Comparison of ENCODE assay signal across 19 cellular contexts in the genomic region with DNA sequence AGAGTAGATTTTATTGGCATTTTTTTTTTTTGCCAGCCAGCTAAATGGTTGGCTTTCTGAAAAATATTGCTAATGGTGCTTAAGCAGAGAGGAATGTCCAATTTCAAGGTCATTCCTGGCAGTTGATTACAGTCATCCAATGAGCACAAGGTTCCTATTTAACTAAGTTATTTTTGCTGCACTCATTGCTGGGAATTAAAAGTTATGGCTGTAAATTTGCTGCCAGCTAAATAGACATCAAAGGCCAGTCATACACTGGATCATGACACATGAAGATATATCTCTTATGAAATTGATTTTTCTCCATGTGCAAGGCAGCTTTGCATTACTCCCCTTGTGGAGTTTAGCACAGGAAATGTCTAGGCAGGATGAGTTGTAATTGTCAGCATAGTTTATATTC.
DNase-seq lines count a peak whose midpoint lies in the region; ATAC-seq, FAIRE-seq and TF ChIP-seq lines count a peak whose summit lies in the region.
"Had no signal": no experiment of that assay in that cellular context is flagged by ENCODE, and none has a peak within 500 bp of the region (broad histone marks: within the 10 kb centered on the region; RNA-seq: fewer than 3 reads in every experiment).

No MANE protein-coding gene starts in this region.

- H3K9me3 ChIP-seq in kidney (ENCODE audit: control insufficient read depth in 1 of 2, low read length in 2 of 2) (no peaks in the 10 kb centered on the region), lower lobe of right lung (no peaks in the 10 kb centered on the region), osteoblast (ENCODE audit: low read depth, low read length) (no peaks in the 10 kb centered on the region)
- H3K9me3 ChIP-seq: BE2C had no signal

- no peak overlapping the region for H3K4me3 ChIP-seq in fibroblast of mammary gland (ENCODE audit: control insufficient read depth, low read depth, low read length)
- no peak overlapping the region for H3K4me3 ChIP-seq in kidney (ENCODE audit: low read length in 2 of 2)
- H3K4me3 ChIP-seq in lower lobe of right lung: no peak overlapping the region
- H3K4me3 ChIP-seq in osteoblast (ENCODE audit: insufficient read depth, low read length): no peak overlapping the region
- H3K4me3 ChIP-seq: GM12878, K562 had no signal

- DNase-seq in GM03348 (ENCODE audit: low spot score): peak; percentile 3
- DNase-seq in fibroblast of mammary gland (ENCODE audit: low read depth): peak; percentile 57
- DNase-seq in kidney: no peak
- DNase-seq in putamen (ENCODE audit: low spot score): no peak
- no peak for DNase-seq in lower lobe of right lung
- DNase-seq in osteoblast (ENCODE audit: insufficient read length, low spot score, missing footprints): no peak
- DNase-seq: BE2C; CD4-positive, alpha-beta T cell; MV-4-11; NCI-H1417 treated with DMSO at 0.1 percent for 48 hours; NCI-H1930; NCI-H446; NCI-H69; NK-92 treated with Interleukin-12 subunit alpha and Interleukin-12 subunit beta, amount 100 ng/mL, for 24 hours; SHP77 treated with DMSO at 0.1 percent for 48 hours had no signal

- no peak for FAIRE-seq in kidney (lab: Jason Lieb, UNC)
- FAIRE-seq: GM12878, GM18507, K562 had no signal

- no peaks in the 10 kb centered on the region for H3K4me1 ChIP-seq in kidney (ENCODE audit: control insufficient read depth in 1 of 2, insufficient read depth in 1 of 2, low read depth in 1 of 2, low read length in 2 of 2)
- no peaks in the 10 kb centered on the region for H3K4me1 ChIP-seq in lower lobe of right lung
- H3K4me1 ChIP-seq in osteoblast (ENCODE audit: insufficient read depth, low read length): no peaks in the 10 kb centered on the region
- H3K4me1 ChIP-seq: BE2C had no signal

- no peaks in the 10 kb centered on the region for H3K27me3 ChIP-seq in lower lobe of right lung (ENCODE audit: low read depth)
- H3K27me3 ChIP-seq in osteoblast (ENCODE audit: insufficient read depth, low read length): no peaks in the 10 kb centered on the region
- H3K27me3 ChIP-seq: BE2C had no signal

- TF ChIP-seq CTCF in fibroblast of mammary gland (conservative IDR thresholded peaks at IDR 0.05; ENCODE audit: control insufficient read depth, insufficient read depth, low read depth, low read length) (no peak), kidney (IDR thresholded peaks at IDR 0.05; ENCODE audit: borderline replicate concordance, extremely low read depth, insufficient read depth) (no peak), lower lobe of right lung (IDR thresholded peaks at IDR 0.05) (no peak), osteoblast (IDR thresholded peaks at IDR 0.05; ENCODE audit: extremely low read depth, low read depth, low read length) (no peak)

- H3K27ac ChIP-seq in kidney (ENCODE audit: low read depth in 2 of 2, low read length in 2 of 2) (no peak overlapping the region), lower lobe of right lung (no peak overlapping the region), osteoblast (ENCODE audit: low read depth, low read length) (no peak overlapping the region)

- H3K4me2 ChIP-seq in osteoblast (ENCODE audit: insufficient read depth, low read length): no peak overlapping the region

- H4K20me1 ChIP-seq in osteoblast (ENCODE audit: insufficient read depth, low read length): no peaks in the 10 kb centered on the region

- H3K36me3 ChIP-seq in kidney (ENCODE audit: control insufficient read depth in 1 of 2, insufficient read depth in 2 of 2, low read length in 2 of 2) (no peaks in the 10 kb centered on the region), lower lobe of right lung (no peaks in the 10 kb centered on the region), osteoblast (ENCODE audit: insufficient read depth, low read length) (no peaks in the 10 kb centered on the region)
- H3K36me3 ChIP-seq: BE2C had no signal

- H3K79me2 ChIP-seq in osteoblast (ENCODE audit: insufficient read depth, low read length): no peaks in the 10 kb centered on the region

- ATAC-seq in SK-N-SH treated with all-trans-retinoic acid at 6 μM for 48 hours (no peak), lower lobe of right lung (no peak)
- ATAC-seq: GM12878, K562 had no signal

- intact Hi-C loops in kidney (cut with DNase I): no loop called here
- intact Hi-C loops in lower lobe of right lung (cut with DNase I): no loop called here

- H2AFZ ChIP-seq in osteoblast (ENCODE audit: low read length): no peak overlapping the region

- no peak overlapping the region for H3K9ac ChIP-seq in kidney (ENCODE audit: low read length in 2 of 2)

TF ChIP-seq in SK-N-SH treated with all-trans-retinoic acid at 6 μM for 48 hours, 23 proteins besides CTCF, POLR2A, EP300 and RAD21 (continues in another document):
- no peak for TF ChIP-seq RARB (CRISPR knock-in tag; IDR thresholded peaks at IDR 0.05)
- peak; percentile 18; the same call in 1 of the 2 replicates for TF ChIP-seq ZNF8 (CRISPR knock-in tag; IDR thresholded peaks at IDR 0.05)
- peak; percentile 74 for TF ChIP-seq ESRRG (CRISPR knock-in tag; IDR thresholded peaks at IDR 0.05)
- TF ChIP-seq ZC3H10 (CRISPR knock-in tag; IDR thresholded peaks at IDR 0.05): no peak
- no peak for TF ChIP-seq ARNTL (CRISPR knock-in tag; IDR thresholded peaks at IDR 0.05; ENCODE audit: borderline replicate concordance, low read depth)
- peak; percentile 55; the same call in 1 of the 2 replicates for TF ChIP-seq ZFP3 (CRISPR knock-in tag; IDR thresholded peaks at IDR 0.05)
- peak; percentile 97 for TF ChIP-seq ISL1 (CRISPR knock-in tag; IDR thresholded peaks at IDR 0.05)
- TF ChIP-seq OSR1 (CRISPR knock-in tag; IDR thresholded peaks at IDR 0.05): no peak
- TF ChIP-seq ZFP30 (CRISPR knock-in tag; IDR thresholded peaks at IDR 0.05): no peak
- TF ChIP-seq ZNF565 (CRISPR knock-in tag; conservative IDR thresholded peaks at IDR 0.05; ENCODE audit: low read depth): no peak
- TF ChIP-seq SNAI2 (CRISPR knock-in tag; IDR thresholded peaks at IDR 0.05): 0 out of 2 replicates have a peak, but pooled peaks have one; percentile 43
- no peak for TF ChIP-seq BACH2 (CRISPR knock-in tag; IDR thresholded peaks at IDR 0.05; ENCODE audit: borderline replicate concordance)
- peak; percentile 55; the same call in 1 of the 2 replicates for TF ChIP-seq GLIS3 (CRISPR knock-in tag; IDR thresholded peaks at IDR 0.05)
- TF ChIP-seq, protein P1, sequence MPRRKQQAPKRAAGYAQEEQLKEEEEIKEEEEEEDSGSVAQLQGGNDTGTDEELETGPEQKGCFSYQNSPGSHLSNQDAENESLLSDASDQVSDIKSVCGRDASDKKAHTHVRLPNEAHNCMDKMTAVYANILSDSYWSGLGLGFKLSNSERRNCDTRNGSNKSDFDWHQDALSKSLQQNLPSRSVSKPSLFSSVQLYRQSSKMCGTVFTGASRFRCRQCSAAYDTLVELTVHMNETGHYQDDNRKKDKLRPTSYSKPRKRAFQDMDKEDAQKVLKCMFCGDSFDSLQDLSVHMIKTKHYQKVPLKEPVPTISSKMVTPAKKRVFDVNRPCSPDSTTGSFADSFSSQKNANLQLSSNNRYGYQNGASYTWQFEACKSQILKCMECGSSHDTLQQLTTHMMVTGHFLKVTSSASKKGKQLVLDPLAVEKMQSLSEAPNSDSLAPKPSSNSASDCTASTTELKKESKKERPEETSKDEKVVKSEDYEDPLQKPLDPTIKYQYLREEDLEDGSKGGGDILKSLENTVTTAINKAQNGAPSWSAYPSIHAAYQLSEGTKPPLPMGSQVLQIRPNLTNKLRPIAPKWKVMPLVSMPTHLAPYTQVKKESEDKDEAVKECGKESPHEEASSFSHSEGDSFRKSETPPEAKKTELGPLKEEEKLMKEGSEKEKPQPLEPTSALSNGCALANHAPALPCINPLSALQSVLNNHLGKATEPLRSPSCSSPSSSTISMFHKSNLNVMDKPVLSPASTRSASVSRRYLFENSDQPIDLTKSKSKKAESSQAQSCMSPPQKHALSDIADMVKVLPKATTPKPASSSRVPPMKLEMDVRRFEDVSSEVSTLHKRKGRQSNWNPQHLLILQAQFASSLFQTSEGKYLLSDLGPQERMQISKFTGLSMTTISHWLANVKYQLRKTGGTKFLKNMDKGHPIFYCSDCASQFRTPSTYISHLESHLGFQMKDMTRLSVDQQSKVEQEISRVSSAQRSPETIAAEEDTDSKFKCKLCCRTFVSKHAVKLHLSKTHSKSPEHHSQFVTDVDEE (CRISPR knock-in tag; IDR thresholded peaks at IDR 0.05): peak; percentile 78
- no peak; the same call in 1 of the 2 replicates for TF ChIP-seq CSDC2 (CRISPR knock-in tag; IDR thresholded peaks at IDR 0.05)
- TF ChIP-seq CREB5 (CRISPR knock-in tag; IDR thresholded peaks at IDR 0.05; ENCODE audit: low read depth): peak; percentile 71; the same call in 1 of the 2 replicates
- TF ChIP-seq, protein P2, sequence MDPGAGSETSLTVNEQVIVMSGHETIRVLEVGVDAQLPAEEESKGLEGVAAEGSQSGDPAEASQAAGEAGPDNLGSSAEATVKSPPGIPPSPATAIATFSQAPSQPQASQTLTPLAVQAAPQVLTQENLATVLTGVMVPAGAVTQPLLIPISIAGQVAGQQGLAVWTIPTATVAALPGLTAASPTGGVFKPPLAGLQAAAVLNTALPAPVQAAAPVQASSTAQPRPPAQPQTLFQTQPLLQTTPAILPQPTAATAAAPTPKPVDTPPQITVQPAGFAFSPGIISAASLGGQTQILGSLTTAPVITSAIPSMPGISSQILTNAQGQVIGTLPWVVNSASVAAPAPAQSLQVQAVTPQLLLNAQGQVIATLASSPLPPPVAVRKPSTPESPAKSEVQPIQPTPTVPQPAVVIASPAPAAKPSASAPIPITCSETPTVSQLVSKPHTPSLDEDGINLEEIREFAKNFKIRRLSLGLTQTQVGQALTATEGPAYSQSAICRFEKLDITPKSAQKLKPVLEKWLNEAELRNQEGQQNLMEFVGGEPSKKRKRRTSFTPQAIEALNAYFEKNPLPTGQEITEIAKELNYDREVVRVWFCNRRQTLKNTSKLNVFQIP (CRISPR knock-in tag; IDR thresholded peaks at IDR 0.05; ENCODE audit: borderline replicate concordance, low read depth): peak; percentile 23; the same call in 1 of the 2 replicates
- TF ChIP-seq PPARA (CRISPR knock-in tag; IDR thresholded peaks at IDR 0.05; ENCODE audit: borderline replicate concordance): no peak
- no peak for TF ChIP-seq TOX (CRISPR knock-in tag; IDR thresholded peaks at IDR 0.05; ENCODE audit: borderline replicate concordance)

Comparison
In these comparisons a context has a peak if more than half of its experiments do, and no peak if none do; other contexts are left out.
1. DNase-seq: peak in GM03348 (single experiment) and fibroblast of mammary gland (single experiment); none in kidney (single experiment), putamen (single experiment), lower lobe of right lung (single experiment) and osteoblast (single experiment).